ENCODE assay signal across 8 cellular contexts in genomic region chr1:183025782-183026774, GRCh38. TPM values are rescaled to one million over a fixed set of nuclear protein-coding genes. Genes with fewer than 3 reads are reported as not detected.
DNase-seq lines count a peak whose midpoint lies in the region; ATAC-seq and TF ChIP-seq lines count a peak whose summit lies in the region.

No MANE protein-coding gene starts in this region.

- peaks cover 0 to 28% of the 10 kb centered on the region in 2 donors for H3K4me1 ChIP-seq in left lung

- H3K27ac Mint-ChIP-seq in HFFc6 = peak overlapping the region; percentile 97

- H3K27me3 Mint-ChIP-seq in HFFc6 (ENCODE audit: insufficient read depth) = peaks cover 3% of the 10 kb centered on the region

- H3K4me3 Mint-ChIP-seq in HFFc6 = peak overlapping the region; percentile 97

- no peaks in the 10 kb centered on the region for H3K9me3 ChIP-seq in left lung

- peak overlapping the region; percentile 96 to 99 for H3K27ac ChIP-seq in left lung

- H3K4me3 ChIP-seq in WI38 (ENCODE audit: low read depth, low read length) = peak overlapping the region; percentile 92
- peak overlapping the region; percentile 62 to 68 for H3K4me3 ChIP-seq in left lung

- H3K4me1 Mint-ChIP-seq in HFFc6 (ENCODE audit: low read depth) = peaks cover 61% of the 10 kb centered on the region

- H3K27me3 ChIP-seq in left lung = peaks cover 0 to 38% of the 10 kb centered on the region in 2 donors

- peak; percentile 50 for DNase-seq in ACHN
- peak; percentile 25 for DNase-seq in HFFc6
- no peak for DNase-seq in left lung
- DNase-seq in SW 1271 (lab: John Stamatoyannopoulos, UW) = no peak
- DNase-seq in activated gamma-delta T cell treated with Interleukin-2 at 50 U/mL for 16 hours = no peak

- H3K36me3 Mint-ChIP-seq in HFFc6 (ENCODE audit: low read depth) = peaks cover 64% of the 10 kb centered on the region

- H3K9me3 Mint-ChIP-seq in HFFc6 = no peaks in the 10 kb centered on the region

- peak; percentile 3; the same call in 1 of the 2 replicates for TF ChIP-seq CTCF in HFFc6 (IDR thresholded peaks at IDR 0.05)
- TF ChIP-seq CTCF in WI38 (IDR thresholded peaks at IDR 0.05; ENCODE audit: low read depth, low read length) = no peak
- no peak for TF ChIP-seq CTCF in left lung (IDR thresholded peaks at IDR 0.05)

- ATAC-seq in left lung = no peak
- ATAC-seq in HG03520 (IDR thresholded peaks at IDR 0.05; ENCODE audit: unreplicated experiment) = no peak
- no peak for ATAC-seq in HG03025 (IDR thresholded peaks at IDR 0.05; ENCODE audit: low FRiP score, unreplicated experiment)

- intact Hi-C loops in left lung (cut with DNase I) = loop anchor here in 1 of 2 donors (10.0 kb wide), 2 partner anchors 61 to 79 kb away; no protein-coding TSS in a partner anchor

- H3K36me3 ChIP-seq in left lung = no peaks in the 10 kb centered on the region

- in situ Hi-C loops in ACHN (cut with HindIII; ENCODE audit: low pct_ligation_motif_present, low pct_unique_long_range_greater_than_20kb, low sequenced_read_pairs) = no loop called here

RNA-seq across cellular contexts. Expression of gene LAMC1, which starts 2.9 kb away (rescaled TPM):
- 100 to 1,000 TPM; 352 to 465 (median 393) TPM for total RNA-seq in HFFc6 (2021; fragmentation: NEBNext Ultra II Directional; extraction: Animal tissue kit (Norgen Biotek cat#: 25700))
- 100 to 1,000 TPM; 144 to 213 TPM for total RNA-seq in left lung

Comparison
In these comparisons a context has a peak if more than half of its experiments do, and no peak if none do; other contexts are left out.
1. DNase-seq: peak in ACHN (single experiment) and HFFc6 (single experiment); none in left lung (0 of 2), SW 1271 (0 of 2) and activated gamma-delta T cell treated with Interleukin-2 at 50 U/mL for 16 hours (single experiment).